14 cellular contexts compared by ENCODE assay signal in the genomic region with DNA sequence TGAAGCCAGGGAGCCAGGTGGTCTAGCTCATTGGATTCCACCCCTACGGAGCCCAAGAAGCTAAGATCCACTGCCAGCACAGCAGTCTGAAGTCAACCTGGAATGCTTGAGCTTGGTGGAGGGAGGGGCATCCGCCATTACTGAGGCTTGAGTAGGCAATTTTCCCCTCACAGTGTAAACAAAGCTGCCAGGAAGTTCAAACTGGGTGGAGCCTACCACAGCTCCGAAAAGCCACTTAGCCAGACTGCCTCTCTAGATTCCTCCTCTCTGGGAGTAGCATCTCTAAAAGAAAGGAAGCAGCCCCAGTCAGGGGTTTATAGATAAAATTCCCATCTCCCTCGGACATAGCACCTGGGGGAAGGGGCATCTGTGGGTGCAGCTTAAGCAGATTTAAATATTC.
"Had no signal": no experiment of that assay in that cellular context is flagged by ENCODE, and none has a peak within 500 bp of the region (broad histone marks: within the 10 kb centered on the region; RNA-seq: fewer than 3 reads in every experiment).

No MANE protein-coding gene starts in this region.

- DNase-seq: activated CD4-positive, alpha-beta T cell treated with anti-CD3 and anti-CD28 coated beads for 36 hours; activated CD4-positive, alpha-beta T cell treated with anti-CD3 and anti-CD28 coated beads, Interleukin-2, amount 50 U/mL, for 48 hours; activated gamma-delta T cell; gastrocnemius medialis; head of caudate nucleus; kidney glomerular epithelial cell; left ventricle myocardium inferior; retina; stimulated activated CD4-positive, alpha-beta T cell treated with anti-CD3 and anti-CD28 coated beads, Interleukin-12 subunit alpha, Interleukin-12 subunit beta, amount 100 ng/mL, for 4 hours; stimulated activated CD4-positive, alpha-beta T cell treated with anti-CD3 and anti-CD28 coated beads, Interleukin-1b, Interleukin-23, amount 100 ng/mL, for 48 hours; stimulated activated naive CD4-positive, alpha-beta T cell treated with Interleukin-2 at 50 U/mL for 16 hours; thyroid gland had no signal

- ATAC-seq: activated CD4-positive, alpha-beta T cell treated with anti-CD3 and anti-CD28 coated beads for 36 hours; gastrocnemius medialis had no signal

- H3K4me1 ChIP-seq: ascending aorta, gastrocnemius medialis, left ventricle myocardium inferior, thyroid gland had no signal

- H3K9me3 ChIP-seq: ascending aorta, gastrocnemius medialis, thyroid gland had no signal

- H3K4me3 ChIP-seq: ascending aorta, coronary artery, gastrocnemius medialis, left ventricle myocardium inferior, thyroid gland had no signal

- H3K27ac ChIP-seq: ascending aorta, coronary artery, gastrocnemius medialis, left ventricle myocardium inferior, thyroid gland had no signal

- H3K36me3 ChIP-seq: ascending aorta, gastrocnemius medialis, left ventricle myocardium inferior, thyroid gland had no signal

- H3K27me3 ChIP-seq: ascending aorta, gastrocnemius medialis, thyroid gland had no signal
